Comparison of ENCODE assay signal across 2 cellular contexts in genomic region chr9:132044176-132044880, GRCh38.
TF ChIP-seq lines count a peak whose summit lies in the region.

No MANE protein-coding gene starts in this region.

TF ChIP-seq in SK-N-SH, 30 proteins besides CTCF, POLR2A, EP300 and RAD21 (continued from another document):
- TF ChIP-seq ZBTB33 (IDR thresholded peaks at IDR 0.05; ENCODE audit: borderline replicate concordance, low read depth) (no peak), NFIC (IDR thresholded peaks at IDR 0.05; ENCODE audit: borderline replicate concordance) (no peak), FOSL2 (IDR thresholded peaks at IDR 0.05; ENCODE audit: borderline replicate concordance, low read depth) (no peak), TCF12 (IDR thresholded peaks at IDR 0.05) (0 out of 2 replicates have a peak, but pooled peaks have one; percentile 7)

TF ChIP-seq in SK-N-SH treated with all-trans-retinoic acid at 6 μM for 48 hours, 23 proteins besides CTCF, POLR2A, EP300 and RAD21 (continued from another document):
- TF ChIP-seq CSRNP3 (CRISPR knock-in tag; IDR thresholded peaks at IDR 0.05) (no peak), OSR1 (CRISPR knock-in tag; IDR thresholded peaks at IDR 0.05) (no peak), TOX (CRISPR knock-in tag; IDR thresholded peaks at IDR 0.05; ENCODE audit: borderline replicate concordance) (no peak), TSHZ2 (CRISPR knock-in tag; IDR thresholded peaks at IDR 0.05) (no peak), ZNF8 (CRISPR knock-in tag; IDR thresholded peaks at IDR 0.05) (no peak), ZNF565 (CRISPR knock-in tag; conservative IDR thresholded peaks at IDR 0.05; ENCODE audit: low read depth) (no peak), ZNF70 (CRISPR knock-in tag; IDR thresholded peaks at IDR 0.05) (no peak), TCF4 (CRISPR knock-in tag; IDR thresholded peaks at IDR 0.05; ENCODE audit: borderline replicate concordance) (no peak), ARNTL (CRISPR knock-in tag; IDR thresholded peaks at IDR 0.05; ENCODE audit: borderline replicate concordance, low read depth) (no peak), BACH2 (CRISPR knock-in tag; IDR thresholded peaks at IDR 0.05; ENCODE audit: borderline replicate concordance) (no peak), CREB5 (CRISPR knock-in tag; IDR thresholded peaks at IDR 0.05; ENCODE audit: low read depth) (no peak), ZFP3 (CRISPR knock-in tag; IDR thresholded peaks at IDR 0.05) (no peak), SNAI2 (CRISPR knock-in tag; IDR thresholded peaks at IDR 0.05) (no peak), CSDC2 (CRISPR knock-in tag; IDR thresholded peaks at IDR 0.05) (no peak), ZC3H10 (CRISPR knock-in tag; IDR thresholded peaks at IDR 0.05) (no peak), PATZ1 (CRISPR knock-in tag; IDR thresholded peaks at IDR 0.05; ENCODE audit: borderline replicate concordance) (no peak), RARB (CRISPR knock-in tag; IDR thresholded peaks at IDR 0.05) (no peak)
